ENCODE assay signal across 26 cellular contexts in genomic region chr1:208939545-208940085, GRCh38.
"Had no signal": no experiment of that assay in that cellular context is flagged by ENCODE, and none has a peak within 500 bp of the region (broad histone marks: within the 10 kb centered on the region; RNA-seq: fewer than 3 reads in every experiment).

No MANE protein-coding gene starts in this region.

- H3K4me3 Mint-ChIP-seq: endodermal cell; naive thymus-derived CD8-positive, alpha-beta T cell; nephron progenitor cell; stimulated activated memory B cell treated with anti-CD40 and anti-IgM and Interleukin-4, amounts not matched to agents 10 μg/mL and 1 μg/mL and 100 μg/mL, for 72 hours; type B pancreatic cell had no signal

- H3K36me3 Mint-ChIP-seq: naive thymus-derived CD8-positive, alpha-beta T cell; stimulated activated memory B cell treated with anti-CD40 and anti-IgM and Interleukin-4, amounts not matched to agents 10 μg/mL and 1 μg/mL and 100 μg/mL, for 72 hours; type B pancreatic cell had no signal

- H3K36me3 ChIP-seq: gastroesophageal sphincter, heart left ventricle, lower lobe of right lung, prostate gland, right atrium auricular region, tibial artery had no signal

- H3K4me1 Mint-ChIP-seq: naive thymus-derived CD8-positive, alpha-beta T cell; stimulated activated memory B cell treated with anti-CD40 and anti-IgM and Interleukin-4, amounts not matched to agents 10 μg/mL and 1 μg/mL and 100 μg/mL, for 72 hours had no signal

- H3K79me2 ChIP-seq: hepatocyte had no signal

- ATAC-seq: esophagus mucosa; foreskin keratinocyte; gastroesophageal sphincter; heart left ventricle; left cardiac atrium; left ventricle myocardium superior; lower lobe of right lung; naive thymus-derived CD8-positive, alpha-beta T cell; sciatic nerve; stimulated activated memory B cell treated with anti-CD40 and anti-IgM and Interleukin-4, amounts not matched to agents 10 μg/mL and 1 μg/mL and 100 μg/mL, for 72 hours; stimulated activated naive CD8-positive, alpha-beta T cell treated with anti-CD3 and anti-CD28 coated beads, Interleukin-15, Interleukin-2, amounts not matched to agents 100 U/mL and 50 U/mL, for 24 hours had no signal

- H3K9me3 ChIP-seq: gastroesophageal sphincter, heart left ventricle, lower lobe of right lung, prostate gland, right atrium auricular region, testis, tibial artery had no signal

- H3K27me3 Mint-ChIP-seq: stimulated activated memory B cell treated with anti-CD40 and anti-IgM and Interleukin-4, amounts not matched to agents 10 μg/mL and 1 μg/mL and 100 μg/mL, for 72 hours; type B pancreatic cell had no signal

- H3K27me3 ChIP-seq: foreskin keratinocyte, gastroesophageal sphincter, heart left ventricle, hepatocyte, right atrium auricular region, testis, tibial artery had no signal

- H2AFZ ChIP-seq: hepatocyte had no signal

- H3K4me1 ChIP-seq: gastroesophageal sphincter, lower lobe of right lung, prostate gland, right atrium auricular region, testis, tibial artery had no signal

- H3K4me3 ChIP-seq: dorsolateral prefrontal cortex, gastroesophageal sphincter, heart left ventricle, hepatocyte, lower lobe of right lung, prostate gland, right atrium auricular region, testis, tibial artery had no signal

- H3K4me2 ChIP-seq: hepatocyte had no signal

- H3K27ac ChIP-seq: dorsolateral prefrontal cortex, epithelial cell of prostate, foreskin keratinocyte, gastroesophageal sphincter, heart left ventricle, hepatocyte, lower lobe of right lung, prostate gland, right atrium auricular region, testis, tibial artery had no signal

- H3K9me3 Mint-ChIP-seq: endodermal cell had no signal

- H3K27ac Mint-ChIP-seq: endodermal cell; naive thymus-derived CD8-positive, alpha-beta T cell; nephron progenitor cell; stimulated activated memory B cell treated with anti-CD40 and anti-IgM and Interleukin-4, amounts not matched to agents 10 μg/mL and 1 μg/mL and 100 μg/mL, for 72 hours; type B pancreatic cell had no signal

- DNase-seq: cortex of kidney; dorsolateral prefrontal cortex; effector CD4-positive, alpha-beta T cell; endodermal cell; foreskin keratinocyte; heart left ventricle; left cardiac atrium; left ventricle myocardium superior; lower lobe of right lung; naive thymus-derived CD8-positive, alpha-beta T cell; nephron progenitor cell; nucleus accumbens; stimulated activated CD4-positive, alpha-beta T cell treated with anti-CD3 and anti-CD28 coated beads, Interleukin-4, amount 100 ng/mL, for 4 hours; stimulated activated naive CD8-positive, alpha-beta T cell treated with anti-CD3 and anti-CD28 coated beads, Interleukin-15, Interleukin-2, amounts not matched to agents 100 U/mL and 50 U/mL, for 24 hours; substantia nigra; testis; tibial artery had no signal
